Comparison of ENCODE assay signal across 18 cellular contexts in the genomic region with DNA sequence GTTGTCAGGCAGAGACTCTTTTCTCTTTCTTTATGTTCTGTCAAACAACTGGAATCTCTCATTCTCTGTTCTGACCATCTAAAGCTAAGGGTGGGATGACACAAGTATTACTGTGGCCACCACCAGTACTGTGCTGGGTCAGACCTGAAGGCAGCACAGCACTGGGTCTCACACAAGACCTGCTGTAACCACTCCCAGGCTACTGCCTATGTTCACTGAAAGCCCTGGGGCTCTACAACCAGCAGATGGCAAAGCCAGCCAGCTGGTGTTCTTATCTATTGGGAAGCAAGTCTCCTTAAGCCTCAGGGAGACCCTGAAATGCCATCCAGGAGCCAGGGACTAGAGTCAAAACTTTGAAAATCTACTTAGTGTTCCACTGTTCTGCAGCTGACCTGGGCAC.
"Had no signal": no experiment of that assay in that cellular context is flagged by ENCODE, and none has a peak within 500 bp of the region (broad histone marks: within the 10 kb centered on the region; RNA-seq: fewer than 3 reads in every experiment).

No MANE protein-coding gene starts in this region.

- H3K36me3 ChIP-seq: colonic mucosa, left ventricle myocardium inferior, lower lobe of right lung, pancreas, tibial nerve had no signal

- DNase-seq: colonic mucosa; dermis blood vessel endothelial cell; effector CD4-positive, alpha-beta T cell; immature natural killer cell; kidney; left cardiac atrium; left ventricle myocardium inferior; lower lobe of right lung; naive B cell; occipital lobe; pancreas; right cardiac atrium; stimulated activated CD4-positive, alpha-beta T cell treated with anti-CD3 and anti-CD28 coated beads, Interleukin-2, amount 100 ng/mL, for 48 hours; testis had no signal

- H3K27ac ChIP-seq: colonic mucosa, left ventricle myocardium inferior, lower lobe of right lung, pancreas, testis, tibial nerve had no signal

- H3K4me1 ChIP-seq: colonic mucosa, left ventricle myocardium inferior, lower lobe of right lung, pancreas, testis, tibial nerve had no signal

- H3K27me3 ChIP-seq: colonic mucosa, pancreas, testis, tibial nerve had no signal

- H3K4me3 ChIP-seq: colonic mucosa, left ventricle myocardium inferior, lower lobe of right lung, pancreas, smooth muscle cell, testis, tibial nerve had no signal

- ATAC-seq: esophagus mucosa, left cardiac atrium, lower lobe of right lung, pancreas, right cardiac atrium had no signal

- H3K4me2 ChIP-seq: smooth muscle cell had no signal

- H3K9me3 ChIP-seq: colonic mucosa, lower lobe of right lung, pancreas, testis, tibial nerve had no signal

- FAIRE-seq: frontal cortex, kidney, pancreas had no signal
